1 cellular context compared by ENCODE assay signal in the genomic region with DNA sequence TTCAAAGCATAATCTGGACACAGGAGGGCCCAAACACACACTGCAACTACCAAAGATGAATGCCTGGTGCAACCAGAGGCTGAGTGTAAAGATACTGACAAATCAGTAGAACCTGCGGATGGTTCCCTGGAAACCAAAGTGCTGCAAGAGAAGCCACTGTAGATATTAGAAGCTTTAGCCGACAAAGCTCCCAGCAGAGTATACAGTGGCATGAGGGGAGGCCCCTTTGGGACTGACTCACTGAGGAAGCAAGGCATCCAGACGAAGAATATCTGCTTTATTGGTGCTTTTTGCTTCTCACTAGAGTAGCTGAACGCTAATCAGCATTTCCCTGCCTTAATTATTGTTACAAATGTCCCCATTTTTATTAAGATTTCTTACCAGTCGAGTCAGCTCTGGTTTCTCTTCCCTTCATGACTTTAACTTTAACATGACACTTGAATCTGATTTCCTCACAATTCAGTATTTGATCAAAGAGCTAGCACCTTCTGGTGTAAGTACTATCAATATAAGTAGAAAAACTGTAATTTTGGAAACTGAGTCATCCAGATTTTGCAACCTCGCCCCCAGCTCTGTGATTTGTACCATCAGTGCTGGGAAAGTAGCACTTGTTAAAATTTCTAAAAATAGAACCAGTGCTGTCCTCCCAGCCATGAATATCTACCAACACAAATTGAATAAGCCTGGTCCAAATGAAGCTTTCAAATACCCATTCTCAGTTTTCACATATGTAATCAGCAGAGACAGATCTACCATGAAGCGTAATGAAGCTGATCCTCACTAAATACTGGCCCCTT.
TF ChIP-seq lines count a peak whose summit lies in the region.

No MANE protein-coding gene starts in this region.

TF ChIP-seq in IMR-90, 13 proteins besides CTCF, POLR2A, EP300 and RAD21:
- no peak for TF ChIP-seq SMC3 (IDR thresholded peaks at IDR 0.05; ENCODE audit: low read depth, low read length)
- no peak for TF ChIP-seq RCOR1 (IDR thresholded peaks at IDR 0.05; ENCODE audit: insufficient replicate concordance, low read length)
- TF ChIP-seq MXI1 (IDR thresholded peaks at IDR 0.05; ENCODE audit: borderline replicate concordance, low read depth, low read length): no peak
- TF ChIP-seq, protein P1, sequence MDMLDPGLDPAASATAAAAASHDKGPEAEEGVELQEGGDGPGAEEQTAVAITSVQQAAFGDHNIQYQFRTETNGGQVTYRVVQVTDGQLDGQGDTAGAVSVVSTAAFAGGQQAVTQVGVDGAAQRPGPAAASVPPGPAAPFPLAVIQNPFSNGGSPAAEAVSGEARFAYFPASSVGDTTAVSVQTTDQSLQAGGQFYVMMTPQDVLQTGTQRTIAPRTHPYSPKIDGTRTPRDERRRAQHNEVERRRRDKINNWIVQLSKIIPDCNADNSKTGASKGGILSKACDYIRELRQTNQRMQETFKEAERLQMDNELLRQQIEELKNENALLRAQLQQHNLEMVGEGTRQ (IDR thresholded peaks at IDR 0.05; ENCODE audit: low read depth, low read length): no peak
- no peak for TF ChIP-seq MAZ (IDR thresholded peaks at IDR 0.05; ENCODE audit: borderline replicate concordance, low read depth, low read length)
- no peak for TF ChIP-seq BHLHE40 (IDR thresholded peaks at IDR 0.05; ENCODE audit: low read depth, low read length)
- no peak for TF ChIP-seq RFX5 (IDR thresholded peaks at IDR 0.05; ENCODE audit: low read depth, low read length)
- no peak for TF ChIP-seq MAFK (IDR thresholded peaks at IDR 0.05; ENCODE audit: low read depth, low read length)
- TF ChIP-seq CEBPB (IDR thresholded peaks at IDR 0.05; ENCODE audit: low read depth, low read length): no peak
- TF ChIP-seq CHD1 (IDR thresholded peaks at IDR 0.05; ENCODE audit: low read depth, low read length): no peak
- no peak for TF ChIP-seq NFE2L2 (IDR thresholded peaks at IDR 0.05; ENCODE audit: low read depth, low read length)
- TF ChIP-seq FOS (IDR thresholded peaks at IDR 0.05; ENCODE audit: low read depth, low read length): no peak
- TF ChIP-seq, protein P2, sequence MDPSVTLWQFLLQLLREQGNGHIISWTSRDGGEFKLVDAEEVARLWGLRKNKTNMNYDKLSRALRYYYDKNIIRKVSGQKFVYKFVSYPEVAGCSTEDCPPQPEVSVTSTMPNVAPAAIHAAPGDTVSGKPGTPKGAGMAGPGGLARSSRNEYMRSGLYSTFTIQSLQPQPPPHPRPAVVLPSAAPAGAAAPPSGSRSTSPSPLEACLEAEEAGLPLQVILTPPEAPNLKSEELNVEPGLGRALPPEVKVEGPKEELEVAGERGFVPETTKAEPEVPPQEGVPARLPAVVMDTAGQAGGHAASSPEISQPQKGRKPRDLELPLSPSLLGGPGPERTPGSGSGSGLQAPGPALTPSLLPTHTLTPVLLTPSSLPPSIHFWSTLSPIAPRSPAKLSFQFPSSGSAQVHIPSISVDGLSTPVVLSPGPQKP (IDR thresholded peaks at IDR 0.05; ENCODE audit: borderline replicate concordance, low read depth, low read length): no peak
